In genomic region chr12:59940676-59941342, GRCh38 we compare ENCODE assay signal across 1 cellular context.
TF ChIP-seq lines count a peak whose summit lies in the region.

No MANE protein-coding gene starts in this region.

TF ChIP-seq in A549, 52 proteins besides CTCF, POLR2A, EP300 and RAD21:
- TF ChIP-seq EHMT2 (IDR thresholded peaks at IDR 0.05; ENCODE audit: low read depth): no peak
- no peak for TF ChIP-seq BHLHE40 (IDR thresholded peaks at IDR 0.05; ENCODE audit: low read depth, low read length)
- TF ChIP-seq SMC3 (IDR thresholded peaks at IDR 0.05): no peak
- TF ChIP-seq KDM1A (IDR thresholded peaks at IDR 0.05; ENCODE audit: low read depth): no peak
- no peak for TF ChIP-seq NPAS2 (CRISPR knock-in tag; IDR thresholded peaks at IDR 0.05; ENCODE audit: borderline replicate concordance)
- TF ChIP-seq TFCP2L1 (CRISPR knock-in tag; IDR thresholded peaks at IDR 0.05): no peak
- TF ChIP-seq FOSL2 (IDR thresholded peaks at IDR 0.05): no peak
- no peak for TF ChIP-seq FOSL2 (CRISPR knock-in tag; IDR thresholded peaks at IDR 0.05)
- TF ChIP-seq RCOR1 (IDR thresholded peaks at IDR 0.05; ENCODE audit: low read depth, low read length): no peak
- TF ChIP-seq HES2 (IDR thresholded peaks at IDR 0.05): no peak
- no peak; the same call in 1 of the 2 replicates for TF ChIP-seq GATA3 (IDR thresholded peaks at IDR 0.05; ENCODE audit: borderline replicate concordance)
- TF ChIP-seq REST (IDR thresholded peaks at IDR 0.05): no peak
- TF ChIP-seq HOXB13 (CRISPR knock-in tag; IDR thresholded peaks at IDR 0.05; ENCODE audit: low read depth): no peak
- TF ChIP-seq, protein P1, sequence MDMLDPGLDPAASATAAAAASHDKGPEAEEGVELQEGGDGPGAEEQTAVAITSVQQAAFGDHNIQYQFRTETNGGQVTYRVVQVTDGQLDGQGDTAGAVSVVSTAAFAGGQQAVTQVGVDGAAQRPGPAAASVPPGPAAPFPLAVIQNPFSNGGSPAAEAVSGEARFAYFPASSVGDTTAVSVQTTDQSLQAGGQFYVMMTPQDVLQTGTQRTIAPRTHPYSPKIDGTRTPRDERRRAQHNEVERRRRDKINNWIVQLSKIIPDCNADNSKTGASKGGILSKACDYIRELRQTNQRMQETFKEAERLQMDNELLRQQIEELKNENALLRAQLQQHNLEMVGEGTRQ (IDR thresholded peaks at IDR 0.05): no peak
- no peak for TF ChIP-seq JUNB (IDR thresholded peaks at IDR 0.05)
- TF ChIP-seq HOXB5 (CRISPR knock-in tag; IDR thresholded peaks at IDR 0.05): no peak
- TF ChIP-seq RFX5 (IDR thresholded peaks at IDR 0.05): no peak
- no peak for TF ChIP-seq JUN (IDR thresholded peaks at IDR 0.05)
